Comparison of ENCODE assay signal across 8 cellular contexts in genomic region chr11:78418584-78419211, GRCh38. TPM values are rescaled to one million over a fixed set of nuclear protein-coding genes. Genes with fewer than 3 reads are reported as not detected.
A peak's percentile ranks its signal among the peaks of the same experiment; 100 is the strongest.
DNase-seq lines count a peak whose midpoint lies in the region; ATAC-seq and TF ChIP-seq lines count a peak whose summit lies in the region.

No MANE protein-coding gene starts in this region.

- H3K4me1 Mint-ChIP-seq in GM23338, result peaks cover 29% of the 10 kb centered on the region

- H3K36me3 ChIP-seq in GM23338 (ENCODE audit: insufficient read depth), result no peaks in the 10 kb centered on the region
- H3K36me3 ChIP-seq in RWPE2 (ENCODE audit: low read depth), result no peaks in the 10 kb centered on the region
- no peaks in the 10 kb centered on the region for H3K36me3 ChIP-seq in esophagus squamous epithelium

- ATAC-seq in GM23338, result no peak
- ATAC-seq in RWPE2 (ENCODE audit: low read depth), result no peak
- ATAC-seq in HG03521 (IDR thresholded peaks at IDR 0.05; ENCODE audit: unreplicated experiment), result no peak
- no peak for ATAC-seq in HG02610 (IDR thresholded peaks at IDR 0.05; ENCODE audit: unreplicated experiment)
- no peak for ATAC-seq in HG03175 (IDR thresholded peaks at IDR 0.05; ENCODE audit: unreplicated experiment)

- H3K9me3 Mint-ChIP-seq in GM23338, result no peaks in the 10 kb centered on the region

- peaks cover 3% of the 10 kb centered on the region; the same call in 1 of the 2 replicates for H4K20me1 ChIP-seq in GM23338 (replicated peaks; ENCODE audit: insufficient read depth)

- peaks cover 5% of the 10 kb centered on the region; the same call in 1 of the 2 replicates for H3K79me2 ChIP-seq in GM23338 (replicated peaks; ENCODE audit: insufficient read depth)

- H3F3A ChIP-seq in GM23338 (replicated peaks; ENCODE audit: low read depth), result 0 out of 2 replicates have a peak, but pooled peaks cover 12% of the 10 kb centered on the region

- H3K27ac ChIP-seq in GM23338 (ENCODE audit: low read depth) (no peak overlapping the region), RWPE2 (ENCODE audit: poor library complexity, severe bottlenecking) (no peak overlapping the region), esophagus squamous epithelium (peak overlapping the region; percentile 83 to 99 (median 92))

- DNase-seq in GM23338 (ENCODE audit: low spot score), result no peak
- no peak for DNase-seq in RWPE2 (ENCODE audit: low spot score)
- DNase-seq in esophagus squamous epithelium (lab: John Stamatoyannopoulos, UW), result no peak
- peak; percentile 2 for DNase-seq in renal cortical epithelial cell (ENCODE audit: low read depth)
- DNase-seq in iPS-NIHi7 (ENCODE audit: extremely low spot score), result no peak

- peaks cover 17% of the 10 kb centered on the region for H3K4me1 ChIP-seq in GM23338 (ENCODE audit: insufficient read depth)
- peaks cover 9% of the 10 kb centered on the region for H3K4me1 ChIP-seq in RWPE2 (ENCODE audit: insufficient read depth, poor library complexity, severe bottlenecking)
- peaks cover 11 to 58% (median 17%) of the 10 kb centered on the region in 3 donors for H3K4me1 ChIP-seq in esophagus squamous epithelium

- H3K9me2 ChIP-seq in GM23338 (ENCODE audit: insufficient read depth), result no peaks in the 10 kb centered on the region

- H3K27ac Mint-ChIP-seq in GM23338, result no peak overlapping the region

- H2AFZ ChIP-seq in GM23338, result peak overlapping the region; percentile 94

- H3K9me3 ChIP-seq in RWPE2 (ENCODE audit: severe bottlenecking), result no peaks in the 10 kb centered on the region
- H3K9me3 ChIP-seq in esophagus squamous epithelium, result no peaks in the 10 kb centered on the region

- H3K36me3 Mint-ChIP-seq in GM23338 (ENCODE audit: low read depth), result no peaks in the 10 kb centered on the region

- peak overlapping the region; percentile 81 for H3K4me3 Mint-ChIP-seq in GM23338

- intact Hi-C loops in esophagus squamous epithelium (cut with DNase I), result loop anchor here (10.0 kb wide), 1 partner anchor 194 kb away; no protein-coding TSS in a partner anchor

- H3K27me3 ChIP-seq in GM23338 (ENCODE audit: insufficient read depth) (peaks cover 20% of the 10 kb centered on the region), RWPE2 (ENCODE audit: insufficient read depth, poor library complexity, severe bottlenecking) (no peaks in the 10 kb centered on the region), esophagus squamous epithelium (no peaks in the 10 kb centered on the region)

- WGBS in esophagus squamous epithelium, 2 donors, result 28 to 41% methylated on average over 11 of the region's 11 CpGs

- peak overlapping the region; percentile 95 for H3K4me2 ChIP-seq in GM23338

- H3K4me3 ChIP-seq in GM23338, result peak overlapping the region; percentile 80
- peak overlapping the region; percentile 78 for H3K4me3 ChIP-seq in RWPE2 (ENCODE audit: severe bottlenecking)
- H3K4me3 ChIP-seq in esophagus squamous epithelium, result peak overlapping the region; percentile 53 to 95 (median 84)

- TF ChIP-seq POLR2A in esophagus squamous epithelium (IDR thresholded peaks at IDR 0.05), result no peak

- TF ChIP-seq CTCF in GM23338 (conservative IDR thresholded peaks at IDR 0.05; ENCODE audit: low read depth in 2 of 2), result no peak
- TF ChIP-seq CTCF in RWPE2 (IDR thresholded peaks at IDR 0.05; ENCODE audit: poor library complexity, severe bottlenecking), result no peak
- TF ChIP-seq CTCF in esophagus squamous epithelium (IDR thresholded peaks at IDR 0.05), result no peak

- H3K27me3 Mint-ChIP-seq in GM23338 (ENCODE audit: insufficient read depth, low read depth, poor library complexity), result peaks cover 29% of the 10 kb centered on the region

TF ChIP-seq in GM23338, 12 proteins besides CTCF, POLR2A, EP300 and RAD21:
- TF ChIP-seq, protein P1, sequence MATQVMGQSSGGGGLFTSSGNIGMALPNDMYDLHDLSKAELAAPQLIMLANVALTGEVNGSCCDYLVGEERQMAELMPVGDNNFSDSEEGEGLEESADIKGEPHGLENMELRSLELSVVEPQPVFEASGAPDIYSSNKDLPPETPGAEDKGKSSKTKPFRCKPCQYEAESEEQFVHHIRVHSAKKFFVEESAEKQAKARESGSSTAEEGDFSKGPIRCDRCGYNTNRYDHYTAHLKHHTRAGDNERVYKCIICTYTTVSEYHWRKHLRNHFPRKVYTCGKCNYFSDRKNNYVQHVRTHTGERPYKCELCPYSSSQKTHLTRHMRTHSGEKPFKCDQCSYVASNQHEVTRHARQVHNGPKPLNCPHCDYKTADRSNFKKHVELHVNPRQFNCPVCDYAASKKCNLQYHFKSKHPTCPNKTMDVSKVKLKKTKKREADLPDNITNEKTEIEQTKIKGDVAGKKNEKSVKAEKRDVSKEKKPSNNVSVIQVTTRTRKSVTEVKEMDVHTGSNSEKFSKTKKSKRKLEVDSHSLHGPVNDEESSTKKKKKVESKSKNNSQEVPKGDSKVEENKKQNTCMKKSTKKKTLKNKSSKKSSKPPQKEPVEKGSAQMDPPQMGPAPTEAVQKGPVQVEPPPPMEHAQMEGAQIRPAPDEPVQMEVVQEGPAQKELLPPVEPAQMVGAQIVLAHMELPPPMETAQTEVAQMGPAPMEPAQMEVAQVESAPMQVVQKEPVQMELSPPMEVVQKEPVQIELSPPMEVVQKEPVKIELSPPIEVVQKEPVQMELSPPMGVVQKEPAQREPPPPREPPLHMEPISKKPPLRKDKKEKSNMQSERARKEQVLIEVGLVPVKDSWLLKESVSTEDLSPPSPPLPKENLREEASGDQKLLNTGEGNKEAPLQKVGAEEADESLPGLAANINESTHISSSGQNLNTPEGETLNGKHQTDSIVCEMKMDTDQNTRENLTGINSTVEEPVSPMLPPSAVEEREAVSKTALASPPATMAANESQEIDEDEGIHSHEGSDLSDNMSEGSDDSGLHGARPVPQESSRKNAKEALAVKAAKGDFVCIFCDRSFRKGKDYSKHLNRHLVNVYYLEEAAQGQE (IDR thresholded peaks at IDR 0.05; ENCODE audit: unreplicated experiment), result no peak
- TF ChIP-seq ZNF462 (CRISPR knock-in tag; IDR thresholded peaks at IDR 0.05) (no peak), NANOG (IDR thresholded peaks at IDR 0.05; ENCODE audit: borderline replicate concordance) (no peak), ZNF114 (CRISPR knock-in tag; IDR thresholded peaks at IDR 0.05) (no peak), EZH2 (IDR thresholded peaks at IDR 0.05; ENCODE audit: low read depth, unreplicated experiment) (no peak)

RNA-seq across cellular contexts. Expression of gene GAB2, which starts 1.1 kb away (rescaled TPM):
- 6.9 and 10.8 TPM in 2 replicates for total RNA-seq in GM23338 (2014; rRNA removed; shearing (Covaris generic))
- 2.0 and 2.5 TPM in 2 replicates for polyA plus RNA-seq in GM23338 (2016; fragmentation: Nextera tagmentation; extraction: Ambion mirVana)
- total RNA-seq in esophagus squamous epithelium (10 to 100 TPM in 2 of 4 donors, 1 to 10 TPM in 2; 4.6 to 23.7 (median 11.2) TPM), renal cortical epithelial cell (10.6 and 11.0 TPM in 2 replicates)

Comparison
In these comparisons a context has a peak if more than half of its experiments do, and no peak if none do; other contexts are left out.
1. H3K27ac ChIP-seq: peak in esophagus squamous epithelium (4 of 4); none in GM23338 (single experiment) and RWPE2 (single experiment).
2. Peak in every context shown above with its lines, with median percentiles within 50 percentile points of each other: H3K4me3 ChIP-seq.